ENCODE assay signal across 1 cellular context in genomic region chr20:54218470-54218869, GRCh38.
TF ChIP-seq lines count a peak whose summit lies in the region.

No MANE protein-coding gene starts in this region.

TF ChIP-seq in endothelial cell of umbilical vein, 7 proteins besides CTCF, POLR2A, EP300 and RAD21:
- TF ChIP-seq JUN (IDR thresholded peaks at IDR 0.05; ENCODE audit: borderline replicate concordance, insufficient read depth, insufficient read length, low read depth) (no peak), FOS (IDR thresholded peaks at IDR 0.05; ENCODE audit: borderline replicate concordance, insufficient read depth, low read length) (no peak), MAX (IDR thresholded peaks at IDR 0.05; ENCODE audit: insufficient read depth, insufficient read length) (no peak), GATA2 (IDR thresholded peaks at IDR 0.05; ENCODE audit: insufficient read depth, insufficient read length, low read depth, low read length) (no peak), POLR2AphosphoS5 (IDR thresholded peaks at IDR 0.05; ENCODE audit: insufficient read depth, low read depth, low read length) (no peak), MYC (IDR thresholded peaks at IDR 0.05; ENCODE audit: low read depth, low read length) (no peak), EZH2 (IDR thresholded peaks at IDR 0.05; ENCODE audit: borderline replicate concordance, low read depth, low read length, severe bottlenecking) (no peak)
TF ChIP-seq in endothelial cell of umbilical vein: peak in this region for 0.
